In the genomic region with DNA sequence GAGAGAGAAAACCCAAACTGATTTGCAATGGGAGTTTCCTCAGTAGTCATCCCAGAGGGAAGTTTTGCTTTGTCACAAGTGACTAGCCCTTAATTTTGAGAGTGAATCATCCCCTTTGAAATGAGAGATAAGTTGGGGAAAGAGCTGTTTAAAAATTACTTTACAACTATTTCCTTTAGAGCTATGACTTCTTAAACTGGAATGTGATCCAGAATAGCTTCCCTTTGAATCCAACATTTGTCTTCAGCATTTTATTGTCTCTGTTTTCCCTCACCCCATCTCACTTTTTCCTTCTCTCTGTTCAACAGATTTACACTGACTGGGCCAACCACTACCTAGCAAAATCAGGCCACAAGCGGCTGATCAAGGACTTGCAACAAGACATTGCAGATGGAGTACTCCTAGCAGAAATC, we compare ENCODE assay signal across 9 cellular contexts.
DNase-seq lines count a peak whose midpoint lies in the region; ATAC-seq and TF ChIP-seq lines count a peak whose summit lies in the region.
"Had no signal": no experiment of that assay in that cellular context is flagged by ENCODE, and none has a peak within 500 bp of the region (broad histone marks: within the 10 kb centered on the region; RNA-seq: fewer than 3 reads in every experiment).

No MANE protein-coding gene starts in this region.

- H3K27ac ChIP-seq in AG04450 (ENCODE audit: low read depth, low read length) = peak overlapping the region; percentile 75
- peak overlapping the region; percentile 99 for H3K27ac ChIP-seq in IMR-90 (ENCODE audit: insufficient read depth, low read length)
- H3K27ac ChIP-seq in mammary epithelial cell (ENCODE audit: insufficient read depth, low read depth, low read length) = peak overlapping the region; percentile 93
- peak overlapping the region; percentile 23 to 47 for H3K27ac ChIP-seq in lung (ENCODE audit: low read depth in 1 of 2, low read length in 1 of 2)

- H2AK9ac ChIP-seq in IMR-90 (replicated peaks; ENCODE audit: low read depth, low read length, poor library complexity) = peak overlapping the region; percentile 90

- BruUV-seq in IMR-90 (replicated peaks; lab: Mats Ljungman, UMichigan) (no TSS peak), mammary epithelial cell (replicated peaks; lab: Mats Ljungman, UMichigan) (no TSS peak)

- peak overlapping the region; percentile 98 for H2BK120ac ChIP-seq in IMR-90 (ENCODE audit: low read depth, low read length)

- peak overlapping the region; percentile 93 for H2BK20ac ChIP-seq in IMR-90 (ENCODE audit: low read depth, low read length)

- ATAC-seq in IMR-90 (ENCODE audit: low read depth) (peak; percentile 77), lung (ENCODE audit: insufficient read depth, low FRiP score) (peak; percentile 31), HG02678 (IDR thresholded peaks at IDR 0.05; ENCODE audit: unreplicated experiment) (no peak), HG03280 (IDR thresholded peaks at IDR 0.05; ENCODE audit: unreplicated experiment) (no peak), GM18498 (IDR thresholded peaks at IDR 0.05; ENCODE audit: unreplicated experiment) (no peak)

- no peaks in the 10 kb centered on the region for H3K9me1 ChIP-seq in IMR-90 (ENCODE audit: insufficient read depth, low read length)

- H3K36me3 ChIP-seq in IMR-90 (ENCODE audit: control insufficient read depth, insufficient read depth, low read length) = peaks cover 1% of the 10 kb centered on the region; the same call in 1 of the 2 replicates
- no peaks in the 10 kb centered on the region for H3K36me3 ChIP-seq in mammary epithelial cell (ENCODE audit: insufficient read depth, low read length)
- no peaks in the 10 kb centered on the region for H3K36me3 ChIP-seq in lung (ENCODE audit: control insufficient read depth in 2 of 2, insufficient read depth in 2 of 2, low read length in 2 of 2)
- no peaks in the 10 kb centered on the region for H3K36me3 ChIP-seq in HAP-1 (replicated peaks)

- TF ChIP-seq RAD21 in IMR-90 (IDR thresholded peaks at IDR 0.05; ENCODE audit: low read length) = no peak

- H3K23ac ChIP-seq in IMR-90 (ENCODE audit: low read depth, low read length) = peak overlapping the region; percentile 99

- peak overlapping the region; percentile 88 for H3K18ac ChIP-seq in IMR-90 (ENCODE audit: low read depth, low read length)

- H4K20me1 ChIP-seq in IMR-90 (ENCODE audit: insufficient read depth, low read length) = no peaks in the 10 kb centered on the region
- H4K20me1 ChIP-seq in mammary epithelial cell (ENCODE audit: insufficient read depth, low read length) = no peaks in the 10 kb centered on the region

- dilution Hi-C loops in IMR-90 (cut with HindIII; ENCODE audit: low sequenced_read_pairs, unreplicated experiment) (no loop called here), mammary epithelial cell (cut with HindIII; ENCODE audit: low sequenced_read_pairs) (no loop called here)

- H3K4ac ChIP-seq in IMR-90 (ENCODE audit: low read depth, low read length) = peak overlapping the region; percentile 99

- H3K9me3 ChIP-seq in AG04450 (ENCODE audit: control insufficient read depth, insufficient read depth, low read length) (no peaks in the 10 kb centered on the region), IMR-90 (ENCODE audit: control insufficient read depth, insufficient read depth, low read length) (no peaks in the 10 kb centered on the region; the same call in 1 of the 2 replicates), mammary epithelial cell (replicated peaks; ENCODE audit: insufficient read depth, low read length) (no peaks in the 10 kb centered on the region), lung (ENCODE audit: control insufficient read depth in 2 of 2, insufficient read depth in 1 of 2, low read length in 1 of 2) (no peaks in the 10 kb centered on the region), HAP-1 (no peaks in the 10 kb centered on the region)

- H2BK15ac ChIP-seq in IMR-90 (ENCODE audit: low read depth, low read length) = peak overlapping the region; percentile 94

- POLR2A ChIA-PET in AG04450 (lab: Yijun Ruan, JAX) = interaction anchor here (0.5 to 1.3 kb wide), 2 partner anchors 15 to 150 kb away, joined by 3 to 9 read pairs; no protein-coding TSS in a partner anchor
- POLR2A ChIA-PET in IMR-90 (lab: Charles Lee; ENCODE audit: unreplicated experiment) = interaction anchor here (0.6 to 1.3 kb wide), 2 partner anchors 11 to 15 kb away, joined by 5 to 11 read pairs; no protein-coding TSS in a partner anchor

- peak overlapping the region; percentile 99 for H3K56ac ChIP-seq in IMR-90 (ENCODE audit: extremely low read depth, insufficient read depth, low read length)

- peak overlapping the region; percentile 91 for H3K9ac ChIP-seq in IMR-90 (ENCODE audit: low read depth, low read length)
- H3K9ac ChIP-seq in mammary epithelial cell (ENCODE audit: insufficient read depth, low read length) = peak overlapping the region; percentile 69

- H2AK5ac ChIP-seq in IMR-90 (ENCODE audit: low read depth, low read length) = peak overlapping the region; percentile 87

- H4K8ac ChIP-seq in IMR-90 (ENCODE audit: low read depth in 2 of 2, low read length in 2 of 2) = peak overlapping the region; percentile 61 to 96

- peak overlapping the region; percentile 89 for H4K5ac ChIP-seq in IMR-90 (ENCODE audit: low read depth, low read length)

- H3K79me1 ChIP-seq in IMR-90 (ENCODE audit: low read depth in 1 of 2, low read length in 2 of 2) = peaks cover 0 to 14% of the 10 kb centered on the region in 2 experiments; a peak in 2 of 4 replicates

- peak; percentile 51; the same call in 1 of the 2 replicates for TF ChIP-seq POLR2A in IMR-90 (IDR thresholded peaks at IDR 0.05; ENCODE audit: low read depth, low read length)

- H4K91ac ChIP-seq in IMR-90 (ENCODE audit: insufficient read depth, low read depth, low read length) = peak overlapping the region; percentile 86

- intact Hi-C loops in IMR-90 (cut with micrococcal nuclease) (loop anchor here (10.0 kb wide), 1 partner anchor 875 kb away; a partner anchor contains a TSS), mammary epithelial cell (cut with micrococcal nuclease) (no loop called here)

- H3K4me2 ChIP-seq in IMR-90 (ENCODE audit: low read depth, low read length) (peak overlapping the region; percentile 86), mammary epithelial cell (ENCODE audit: insufficient read depth, low read depth, low read length) (peak overlapping the region; percentile 97)

- H2AFZ ChIP-seq in IMR-90 (replicated peaks; ENCODE audit: low read length, poor library complexity) (peak overlapping the region; percentile 73), mammary epithelial cell (ENCODE audit: low read depth, low read length) (peak overlapping the region; percentile 69)

- H3K4me1 ChIP-seq in IMR-90 (ENCODE audit: control insufficient read depth, insufficient read depth, low read length) = peaks cover 1% of the 10 kb centered on the region; the same call in 1 of the 2 replicates
- peaks cover 25% of the 10 kb centered on the region for H3K4me1 ChIP-seq in mammary epithelial cell (ENCODE audit: insufficient read depth, low read length)
- H3K4me1 ChIP-seq in lung (ENCODE audit: control insufficient read depth in 2 of 2, insufficient read depth in 2 of 2, low read length in 2 of 2) = peaks cover 0 to 9% of the 10 kb centered on the region in 2 donors
- H3K4me1 ChIP-seq in HAP-1 = peaks cover 4% of the 10 kb centered on the region; the same call in 1 of the 2 replicates

- in situ Hi-C loops in IMR-90 (cut with MboI; ENCODE audit: low sequenced_read_pairs) (loop anchor here (25.0 kb wide), 1 partner anchor 878 kb away; a partner anchor contains a TSS), mammary epithelial cell (cut with MboI; ENCODE audit: low sequenced_read_pairs in 2 of 2) (no loop called here), HAP-1 (cut with MboI; ENCODE audit: low sequenced_read_pairs) (no loop called here)

- no peaks in the 10 kb centered on the region for H3K27me3 ChIP-seq in AG04450 (ENCODE audit: control insufficient read depth, insufficient read depth, low read length)
- no peaks in the 10 kb centered on the region for H3K27me3 ChIP-seq in IMR-90 (ENCODE audit: control insufficient read depth, insufficient read depth, low read length)
- no peaks in the 10 kb centered on the region for H3K27me3 ChIP-seq in mammary epithelial cell (ENCODE audit: insufficient read depth, low read length)
- no peaks in the 10 kb centered on the region for H3K27me3 ChIP-seq in lung (ENCODE audit: control insufficient read depth, insufficient read depth)
- H3K27me3 ChIP-seq in HAP-1 (ENCODE audit: low read depth) = no peaks in the 10 kb centered on the region

- H3K79me2 ChIP-seq in mammary epithelial cell (ENCODE audit: insufficient read depth, low read length) = peaks cover 25% of the 10 kb centered on the region

- no CpG with 5 or more reads among the region's 1 CpG for WGBS in IMR-90 (ENCODE audit: extremely low coverage in 2 of 2, insufficient read length in 1 of 2), 2 experiments
- 60% methylated on average over 1 of the region's 1 CpG for WGBS in mammary epithelial cell (ENCODE audit: low coverage, missing lambda C conversion rate)
- WGBS in lung, 2 donors = 77 to 90% methylated on average over 1 of the region's 1 CpG

- no peak for TF ChIP-seq CTCF in AG04450 (IDR thresholded peaks at IDR 0.05; ENCODE audit: low read depth, low read length)
- no peak for TF ChIP-seq CTCF in IMR-90 (conservative IDR thresholded peaks at IDR 0.05; ENCODE audit: low read depth, low read length)
- no peak for TF ChIP-seq CTCF in mammary epithelial cell (conservative IDR thresholded peaks at IDR 0.05 in 1 of 2, IDR thresholded peaks at IDR 0.05 in 1 of 2; ENCODE audit: extremely low read depth in 1 of 2, insufficient read depth in 1 of 2, low read depth in 1 of 2, low read length in 2 of 2)
- no peak for TF ChIP-seq CTCF in lung (IDR thresholded peaks at IDR 0.05; ENCODE audit: control extremely low read depth, extremely low read depth)

- CTCF ChIA-PET in AG04450 (lab: Charles Lee) = interaction anchor here (1.0 to 1.9 kb wide), 3 partner anchors 13 to 17 kb away, joined by 3 to 14 read pairs (median 3); no protein-coding TSS in a partner anchor
- CTCF ChIA-PET in IMR-90 (lab: Yijun Ruan, JAX) = interaction anchor here (0.6 kb wide), 3 partner anchors 62 to 929 kb away, joined by 3 to 5 read pairs (median 3); no protein-coding TSS in a partner anchor
- CTCF ChIA-PET in mammary epithelial cell (lab: Charles Lee; ENCODE audit: low non-redundant PET) = interaction anchor here (1.2 kb wide), 1 partner anchor 15 kb away, joined by 6 read pairs; no protein-coding TSS in a partner anchor

- DNase-seq in AG04450 (ENCODE audit: low read depth, low spot score) (peak; percentile 51), IMR-90 (peak; percentile 93), mammary epithelial cell (peak; percentile 89), lung (ENCODE audit: low spot score) (no peak), HAP-1 (ENCODE audit: low spot score in 2 of 2) (no peak)
- DNase-seq: NCI-H1694 had no signal

- peak overlapping the region; percentile 100 for H2BK5ac ChIP-seq in IMR-90 (ENCODE audit: low read depth, low read length, poor library complexity, severe bottlenecking)

- H3K4me3 ChIP-seq in AG04450 (ENCODE audit: low read depth, low read length) = peak overlapping the region; percentile 58
- H3K4me3 ChIP-seq in IMR-90 (ENCODE audit: insufficient read depth, low read depth, low read length) = peak overlapping the region; percentile 59; the same call in 1 of the 2 replicates
- peak overlapping the region in 2 of 3 experiments; percentile 57 to 66 for H3K4me3 ChIP-seq in mammary epithelial cell (replicated peaks in 1 of 3; ENCODE audit: insufficient read depth in 1 of 3, low read depth in 2 of 3, low read length in 3 of 3)
- H3K4me3 ChIP-seq in lung = no peak overlapping the region
- H3K4me3 ChIP-seq in HAP-1 = no peak overlapping the region

- H3K14ac ChIP-seq in IMR-90 (replicated peaks; ENCODE audit: low read depth, low read length) = peak overlapping the region; percentile 98

Comparison
In these comparisons a context has a peak if more than half of its experiments do, and no peak if none do; other contexts are left out.
1. DNase-seq: peak in AG04450 (single experiment), IMR-90 (single experiment) and mammary epithelial cell (single experiment); none in lung (single experiment) and HAP-1 (0 of 2).
2. H3K27ac ChIP-seq: peak in every context shown above with its lines; median percentile 99 in IMR-90; 93 in mammary epithelial cell; 75 in AG04450; 35 in lung.
3. H3K4me3 ChIP-seq: peak in AG04450 (single experiment), IMR-90 (single experiment) and mammary epithelial cell (2 of 3); none in lung (single experiment) and HAP-1 (single experiment).
4. ATAC-seq: peak in IMR-90 (single experiment) and lung (single experiment); none in HG02678 (single experiment), HG03280 (single experiment) and GM18498 (single experiment).